In genomic region chr11:59802639-59803176, GRCh38 we compare ENCODE assay signal across 8 cellular contexts. TPM values are rescaled to one million over a fixed set of nuclear protein-coding genes. Genes with fewer than 3 reads are reported as not detected.
DNase-seq lines count a peak whose midpoint lies in the region; ATAC-seq, FAIRE-seq and TF ChIP-seq lines count a peak whose summit lies in the region.

No MANE protein-coding gene starts in this region.

- TF ChIP-seq CTCF in 22Rv1 (IDR thresholded peaks at IDR 0.05): peak; percentile 69
- peak; percentile 67 to 83 (median 73) for TF ChIP-seq CTCF in right lobe of liver (IDR thresholded peaks at IDR 0.05)
- TF ChIP-seq CTCF in tibial artery (IDR thresholded peaks at IDR 0.05): peak; percentile 68 to 79

- 50% methylated on average over 4 of the region's 4 CpGs for WGBS in right lobe of liver (ENCODE audit: insufficient coverage, low coverage, low lambda C conversion rate, missing lambda C conversion rate)

- in situ Hi-C loops in SK-MEL-5 (cut with HindIII; ENCODE audit: low pct_unique_long_range_greater_than_20kb, low sequenced_read_pairs): no loop called here

- H3K9me3 ChIP-seq in right lobe of liver: no peaks in the 10 kb centered on the region
- H3K9me3 ChIP-seq in tibial artery: no peaks in the 10 kb centered on the region

- peak; percentile 68 for FAIRE-seq in HTR-8/SVneo (lab: Jason Lieb, UNC)

- H3K4me1 ChIP-seq in right lobe of liver (no peaks in the 10 kb centered on the region), tibial artery (no peaks in the 10 kb centered on the region)

- H3K4me3 Mint-ChIP-seq in central memory CD8-positive, alpha-beta T cell: no peak overlapping the region

- peaks cover 4% of the 10 kb centered on the region for H3K4me1 Mint-ChIP-seq in central memory CD8-positive, alpha-beta T cell

- H3K27me3 Mint-ChIP-seq in central memory CD8-positive, alpha-beta T cell: no peaks in the 10 kb centered on the region

- peaks cover 12% of the 10 kb centered on the region for H3K36me3 Mint-ChIP-seq in central memory CD8-positive, alpha-beta T cell (ENCODE audit: insufficient read depth)

- H3K27me3 ChIP-seq in right lobe of liver (no peaks in the 10 kb centered on the region), tibial artery (no peaks in the 10 kb centered on the region)

- no peak for TF ChIP-seq POLR2A in right lobe of liver (IDR thresholded peaks at IDR 0.05)

- H3K27ac ChIP-seq in 22Rv1: peak overlapping the region; percentile 22; the same call in 1 of the 2 replicates
- no peak overlapping the region for H3K27ac ChIP-seq in right lobe of liver
- H3K27ac ChIP-seq in tibial artery: peak overlapping the region in 1 of 2 donors; percentile 20

- peak; percentile 60 for DNase-seq in EL
- DNase-seq in HTR-8/SVneo (ENCODE audit: insufficient read length, low spot score): peak; percentile 37
- DNase-seq in SK-MEL-5 (ENCODE audit: low read depth, low spot score): peak; percentile 63
- DNase-seq in central memory CD8-positive, alpha-beta T cell (ENCODE audit: low spot score in 2 of 2): peak in 1 of 2 donors; percentile 22
- DNase-seq in right lobe of liver: no peak
- DNase-seq in tibial artery: no peak

- no peak overlapping the region for H3K4me3 ChIP-seq in right lobe of liver
- H3K4me3 ChIP-seq in tibial artery: no peak overlapping the region

- peak; percentile 75 for ATAC-seq in central memory CD8-positive, alpha-beta T cell (replicated peaks; ENCODE audit: extremely low read depth, poor library complexity, severe bottlenecking)
- ATAC-seq in right lobe of liver (peak; percentile 81 to 91 (median 84)), HG02763 (IDR thresholded peaks at IDR 0.05; ENCODE audit: unreplicated experiment) (no peak)

- intact Hi-C loops in right lobe of liver (cut with DNase I) (loop anchor here (5.0 kb wide), 1 partner anchor 50 kb away; no protein-coding TSS in a partner anchor), tibial artery (cut with DNase I; ENCODE audit: low total_unique reads) (loop anchor here (2.0 to 10.0 kb wide), 2 partner anchors 48 to 128 kb away; partner anchors contain the start of gene STX3)

- no peak overlapping the region for H3K27ac Mint-ChIP-seq in central memory CD8-positive, alpha-beta T cell (ENCODE audit: low read depth)

- no peaks in the 10 kb centered on the region for H3K9me3 Mint-ChIP-seq in central memory CD8-positive, alpha-beta T cell

- H3K36me3 ChIP-seq in right lobe of liver: peaks cover 0 to 18% (median 12%) of the 10 kb centered on the region in 4 donors
- peaks cover 26 to 71% (median 32%) of the 10 kb centered on the region in 3 donors for H3K36me3 ChIP-seq in tibial artery

RNA-seq across cellular contexts. Expression of gene MRPL16, which starts 7.9 kb away (rescaled TPM):
- total RNA-seq in SK-MEL-5 (2014; rRNA removed; shearing (Covaris generic)): 59.8 and 61.8 TPM in 2 replicates
- polyA plus RNA-seq in SK-MEL-5 (2015; cell fraction: cytosol; rRNA removed): 60.0 and 69.0 TPM in 2 replicates
- 30.5 and 38.6 TPM in 2 replicates for polyA plus RNA-seq in SK-MEL-5 (2015; cell fraction: nucleus; rRNA removed)
- 10 to 100 TPM; 30.6 to 48.3 (median 37.3) TPM for total RNA-seq in right lobe of liver

RNA-seq across cellular contexts. Expression of gene CBLIF, which starts 42.6 kb away (rescaled TPM):
- 0.55 TPM in 1 of 2 replicates, not detected in the other for total RNA-seq in SK-MEL-5 (2014; rRNA removed; shearing (Covaris generic))
- polyA plus RNA-seq in SK-MEL-5 (2015; cell fraction: cytosol; rRNA removed): not detected in 2 replicates
- not detected in 2 replicates for polyA plus RNA-seq in SK-MEL-5 (2015; cell fraction: nucleus; rRNA removed)
- not detected for total RNA-seq in right lobe of liver

RNA-seq across cellular contexts. Expression of gene STX3, which starts 47.5 kb away (rescaled TPM):
- total RNA-seq in SK-MEL-5 (2014; rRNA removed; shearing (Covaris generic)): 75.8 and 82.8 TPM in 2 replicates
- 45.6 and 57.9 TPM in 2 replicates for polyA plus RNA-seq in SK-MEL-5 (2015; cell fraction: cytosol; rRNA removed)
- polyA plus RNA-seq in SK-MEL-5 (2015; cell fraction: nucleus; rRNA removed): 56.8 and 69.1 TPM in 2 replicates
- total RNA-seq in right lobe of liver: 10 to 100 TPM in 3 of 6 experiments, 1 to 10 TPM in 3; 4.5 to 16.5 (median 8.6) TPM

Comparison
In these comparisons a context has a peak if more than half of its experiments do, and no peak if none do; other contexts are left out.
1. DNase-seq: peak in EL (single experiment), HTR-8/SVneo (single experiment) and SK-MEL-5 (single experiment); none in right lobe of liver (0 of 3) and tibial artery (0 of 2).
2. Peak in every context shown above with its lines, with median percentiles within 50 percentile points of each other: CTCF ChIP-seq.